In the genomic region with DNA sequence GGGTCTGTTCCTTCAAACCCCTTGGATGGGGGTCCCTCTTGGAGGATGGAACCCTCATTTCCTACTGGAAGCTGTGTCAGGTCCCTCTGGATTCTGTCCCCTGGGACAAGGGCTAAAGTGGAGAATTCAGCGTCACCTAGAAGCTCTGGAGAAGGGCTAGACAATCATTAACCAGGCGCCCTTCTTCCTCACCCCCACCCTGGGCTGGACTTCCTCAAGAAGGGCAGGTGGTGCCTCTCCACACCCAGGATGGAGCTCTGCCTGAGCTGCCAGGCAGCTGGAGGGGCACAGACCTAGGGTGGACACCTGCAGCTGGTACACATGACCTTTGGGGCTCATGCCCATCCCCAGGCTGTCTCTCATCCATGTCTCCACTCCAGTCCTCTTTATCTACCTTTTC, we compare ENCODE assay signal across 29 cellular contexts. TPM values are rescaled to one million over a fixed set of nuclear protein-coding genes. Genes with fewer than 3 reads are reported as not detected.
DNase-seq lines count a peak whose midpoint lies in the region; ATAC-seq and TF ChIP-seq lines count a peak whose summit lies in the region.
"Had no signal": no experiment of that assay in that cellular context is flagged by ENCODE, and none has a peak within 500 bp of the region (broad histone marks: within the 10 kb centered on the region; RNA-seq: fewer than 3 reads in every experiment).

No MANE protein-coding gene starts in this region.

- H3K27ac ChIP-seq in VCaP = peak overlapping the region; percentile 41; the same call in 1 of the 2 replicates
- H3K27ac ChIP-seq: KMS-11, right atrium auricular region had no signal

- peaks cover 21% of the 10 kb centered on the region for H3K9me3 Mint-ChIP-seq in glutamatergic neuron (ENCODE audit: unreplicated experiment)
- H3K9me3 Mint-ChIP-seq: activated T-cell treated with anti-CD3 and anti-CD28 coated beads, Interleukin-2, amount 50 U/mL, for 24 hours; dendritic cell treated with granulocyte-macrophage colony-stimulating factor and Interleukin-4, amounts not matched to agents 40 ng/mL and 50 ng/mL, for 4 days had no signal

- H3K27ac Mint-ChIP-seq in glutamatergic neuron (ENCODE audit: unreplicated experiment) = no peak overlapping the region
- H3K27ac Mint-ChIP-seq: activated T-cell treated with anti-CD3 and anti-CD28 coated beads, Interleukin-2, amount 50 U/mL, for 24 hours; CD4-positive, CD25-positive, alpha-beta regulatory T cell; dendritic cell treated with granulocyte-macrophage colony-stimulating factor and Interleukin-4, amounts not matched to agents 40 ng/mL and 50 ng/mL, for 4 days had no signal

- H3K36me3 Mint-ChIP-seq in glutamatergic neuron (ENCODE audit: unreplicated experiment) = peaks cover 11% of the 10 kb centered on the region
- H3K36me3 Mint-ChIP-seq: CD4-positive, CD25-positive, alpha-beta regulatory T cell had no signal

- H3K27me3 Mint-ChIP-seq in glutamatergic neuron (ENCODE audit: unreplicated experiment) = peaks cover 19% of the 10 kb centered on the region

- H3K4me3 Mint-ChIP-seq in glutamatergic neuron (ENCODE audit: unreplicated experiment) = peak overlapping the region; percentile 100
- H3K4me3 Mint-ChIP-seq: activated T-cell treated with anti-CD3 and anti-CD28 coated beads, Interleukin-2, amount 50 U/mL, for 24 hours; dendritic cell treated with granulocyte-macrophage colony-stimulating factor and Interleukin-4, amounts not matched to agents 40 ng/mL and 50 ng/mL, for 4 days; naive B cell had no signal

- ATAC-seq in GM18870 (IDR thresholded peaks at IDR 0.05; ENCODE audit: unreplicated experiment) = no peak
- no peak for ATAC-seq in HG02885 (IDR thresholded peaks at IDR 0.05; ENCODE audit: poor library complexity, unreplicated experiment)

- TF ChIP-seq CTCF in VCaP (conservative IDR thresholded peaks at IDR 0.05) = no peak
- no peak for TF ChIP-seq CTCF in glutamatergic neuron (IDR thresholded peaks at IDR 0.05; ENCODE audit: partially characterized antibody, unreplicated experiment)

- H3K4me1 Mint-ChIP-seq in glutamatergic neuron (ENCODE audit: low read depth, unreplicated experiment) = peaks cover 56% of the 10 kb centered on the region

- DNase-seq in DMS53 (lab: John Stamatoyannopoulos, UW) (peak; percentile 96), glutamatergic neuron (no peak), renal cortical epithelial cell (ENCODE audit: low read depth) (peak; percentile 40), NCI-H446 (lab: John Stamatoyannopoulos, UW) (no peak), NCI-H2029 treated with DMSO at 0.1 percent for 48 hours (lab: John Stamatoyannopoulos, UW) (no peak)
- DNase-seq: activated gamma-delta T cell treated with Interleukin-2 at 50 U/mL for 16 hours; activated T-cell treated with anti-CD3 and anti-CD28 coated beads, Interleukin-2, amount 50 U/mL, for 24 hours; CD4-positive, CD25-positive, alpha-beta regulatory T cell; GOT3; kidney glomerular epithelial cell; mesenchymal stem cell; naive B cell; NCI-H146; RPMI8226; stimulated activated CD4-positive, alpha-beta T cell treated with anti-CD3 and anti-CD28 coated beads, Interleukin-12 subunit alpha, Interleukin-12 subunit beta, amount 100 ng/mL, for 4 hours; stimulated activated CD4-positive, alpha-beta T cell treated with anti-CD3 and anti-CD28 coated beads, Interleukin-4, amount 100 ng/mL, for 24 hours; stimulated activated naive CD4-positive, alpha-beta T cell treated with Interleukin-2 at 50 U/mL for 16 hours; T-helper 1 cell had no signal

RNA-seq across cellular contexts. Expression of gene CELF3, which starts 3.6 kb away (rescaled TPM):
- 274 TPM for total RNA-seq in glutamatergic neuron (ENCODE audit: unreplicated experiment)
- total RNA-seq in renal cortical epithelial cell = not detected in 2 replicates
- total RNA-seq: activated CD8-positive, alpha-beta memory T cell treated with anti-CD3 and anti-CD28 coated beads for 36 hours; CD4-positive, CD25-positive, alpha-beta regulatory T cell; fibroblast of lung; glomerular endothelial cell; osteocyte; right atrium auricular region; SK-MEL-5 had no signal

RNA-seq across cellular contexts. Expression of gene RIIAD1, which starts 8.3 kb away (rescaled TPM):
- total RNA-seq in glutamatergic neuron (ENCODE audit: unreplicated experiment) (3.8 TPM), renal cortical epithelial cell (not detected in 2 replicates)
- total RNA-seq: activated CD8-positive, alpha-beta memory T cell treated with anti-CD3 and anti-CD28 coated beads for 36 hours; CD4-positive, CD25-positive, alpha-beta regulatory T cell; fibroblast of lung; glomerular endothelial cell; osteocyte; right atrium auricular region; SK-MEL-5 had no signal

RNA-seq across cellular contexts. Expression of gene MRPL9, which starts 50.3 kb away (rescaled TPM):
- total RNA-seq in glutamatergic neuron (ENCODE audit: unreplicated experiment) (75.0 TPM), renal cortical epithelial cell (48.3 and 114 TPM in 2 replicates)

Comparison
In these comparisons a context has a peak if more than half of its experiments do, and no peak if none do; other contexts are left out.
1. DNase-seq: peak in DMS53 (single experiment) and renal cortical epithelial cell (single experiment); none in glutamatergic neuron (single experiment), NCI-H446 (0 of 2) and NCI-H2029 treated with DMSO at 0.1 percent for 48 hours (single experiment).
2. RNA of gene CELF3, which starts 3.6 kb away (total RNA-seq): 274 TPM in glutamatergic neuron (single experiment); not detected in renal cortical epithelial cell; every median in the first group is over 100 times any median in the second.